Comparison of ENCODE assay signal across 8 cellular contexts in the genomic region with DNA sequence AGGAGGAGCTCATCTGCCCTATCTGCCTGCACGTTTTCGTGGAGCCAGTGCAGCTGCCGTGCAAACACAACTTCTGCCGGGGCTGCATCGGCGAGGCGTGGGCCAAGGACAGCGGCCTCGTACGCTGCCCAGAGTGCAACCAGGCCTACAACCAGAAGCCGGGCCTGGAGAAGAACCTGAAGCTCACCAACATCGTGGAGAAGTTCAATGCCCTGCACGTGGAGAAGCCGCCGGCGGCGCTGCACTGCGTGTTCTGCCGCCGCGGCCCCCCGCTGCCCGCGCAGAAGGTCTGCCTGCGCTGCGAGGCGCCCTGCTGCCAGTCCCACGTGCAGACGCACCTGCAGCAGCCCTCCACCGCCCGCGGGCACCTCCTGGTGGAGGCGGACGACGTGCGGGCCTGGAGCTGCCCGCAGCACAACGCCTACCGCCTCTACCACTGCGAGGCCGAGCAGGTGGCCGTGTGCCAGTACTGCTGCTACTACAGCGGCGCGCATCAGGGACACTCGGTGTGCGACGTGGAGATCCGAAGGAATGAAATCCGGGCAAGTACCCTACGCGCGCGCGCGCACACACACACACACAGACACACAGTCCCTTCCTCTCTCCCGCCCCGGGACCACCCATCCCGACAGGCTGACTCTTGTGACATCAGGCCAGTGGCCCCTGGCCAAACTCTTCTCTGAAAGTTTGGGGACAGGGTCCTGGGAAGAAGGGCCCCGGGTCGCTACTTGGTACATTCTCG. TPM values are rescaled to one million over a fixed set of nuclear protein-coding genes. Genes with fewer than 3 reads are reported as not detected.
DNase-seq lines count a peak whose midpoint lies in the region; ATAC-seq and TF ChIP-seq lines count a peak whose summit lies in the region.

No MANE protein-coding gene starts in this region.

- no peaks in the 10 kb centered on the region for H3K9me2 ChIP-seq in Loucy (replicated peaks; ENCODE audit: low read depth, low read length)

- WGBS in ovary, 3 donors = 0 to 1% (median 0%) methylated on average over 43 to 62 of the region's 62 CpGs
- 1% methylated on average over 45 of the region's 62 CpGs; no CpG with 5 or more reads in 1 of the 2 donors for WGBS in transverse colon (ENCODE audit: low coverage in 1 of 2), 2 donors

- no peak overlapping the region for H2AFZ ChIP-seq in Loucy (ENCODE audit: low read length)

- H3K27ac ChIP-seq in SJSA1 (peak overlapping the region; percentile 86), ovary (peak overlapping the region; percentile 91 to 98), transverse colon (peak overlapping the region; percentile 96 to 100 (median 100))

- ATAC-seq in Right ventricle myocardium inferior = peak; percentile 14
- ATAC-seq in GM18520 (IDR thresholded peaks at IDR 0.05; ENCODE audit: unreplicated experiment) = no peak

- in situ Hi-C loops in transverse colon (cut with MboI; ENCODE audit: low pct_ligation_motif_present in 1 of 4, low pct_unique_long_range_greater_than_20kb in 1 of 4, low sequenced_read_pairs in 3 of 4) = no loop called here

- H3K4me3 Mint-ChIP-seq in activated naive CD8-positive, alpha-beta T cell = peak overlapping the region; percentile 99

- H3K4me1 ChIP-seq in Loucy (ENCODE audit: insufficient read depth, low read length, poor library complexity, severe bottlenecking) (peaks cover 44% of the 10 kb centered on the region), SJSA1 (replicated peaks) (peaks cover 45% of the 10 kb centered on the region), ovary (ENCODE audit: insufficient read depth) (peaks cover 23% of the 10 kb centered on the region), transverse colon (peaks cover 31 to 45% (median 45%) of the 10 kb centered on the region in 4 donors)

- TF ChIP-seq EP300 in ovary (IDR thresholded peaks at IDR 0.05) (no peak), transverse colon (IDR thresholded peaks at IDR 0.05; ENCODE audit: low read depth) (no peak)

- H3K79me2 ChIP-seq in Loucy (ENCODE audit: insufficient read depth, low read length) = peaks cover 72% of the 10 kb centered on the region

- H3K36me3 ChIP-seq in Loucy (ENCODE audit: insufficient read depth, low read length) = no peaks in the 10 kb centered on the region
- peaks cover 56% of the 10 kb centered on the region for H3K36me3 ChIP-seq in SJSA1
- H3K36me3 ChIP-seq in ovary = no peaks in the 10 kb centered on the region
- H3K36me3 ChIP-seq in transverse colon = no peaks in the 10 kb centered on the region

- peaks cover 53% of the 10 kb centered on the region for H4K20me1 ChIP-seq in Loucy (ENCODE audit: insufficient read depth, low read length, poor library complexity, severe bottlenecking)

- peak; percentile 85 for DNase-seq in ELR (ENCODE audit: low read depth)
- peak; percentile 71 to 73 for DNase-seq in SJSA1 (ENCODE audit: low read depth in 1 of 2, low spot score in 2 of 2)
- DNase-seq in Right ventricle myocardium inferior (ENCODE audit: missing footprints) = peak; percentile 94
- peak; percentile 82 to 89 (median 85) for DNase-seq in ovary
- DNase-seq in transverse colon = peak; percentile 89

- H3K4me2 ChIP-seq in Loucy (ENCODE audit: low read depth, low read length, poor library complexity, severe bottlenecking) = peak overlapping the region; percentile 100

- no peaks in the 10 kb centered on the region for H3K27me3 ChIP-seq in Loucy (ENCODE audit: insufficient read depth, low read length, poor library complexity, severe bottlenecking)
- H3K27me3 ChIP-seq in SJSA1 (replicated peaks) = no peaks in the 10 kb centered on the region
- no peaks in the 10 kb centered on the region for H3K27me3 ChIP-seq in ovary
- no peaks in the 10 kb centered on the region for H3K27me3 ChIP-seq in transverse colon

- H3K4me1 Mint-ChIP-seq in activated naive CD8-positive, alpha-beta T cell (ENCODE audit: low read depth) = peaks cover 43% of the 10 kb centered on the region

- H3K36me3 Mint-ChIP-seq in activated naive CD8-positive, alpha-beta T cell = no peaks in the 10 kb centered on the region

- H3F3A ChIP-seq in Loucy (ENCODE audit: low read depth) = 0 out of 2 replicates have a peak, but pooled peaks cover 6% of the 10 kb centered on the region

- peak overlapping the region; percentile 86 for H3K4me3 ChIP-seq in Loucy (ENCODE audit: low read length, poor library complexity, severe bottlenecking)
- H3K4me3 ChIP-seq in SJSA1 = peak overlapping the region; percentile 93
- peak overlapping the region; percentile 69 for H3K4me3 ChIP-seq in ovary
- H3K4me3 ChIP-seq in transverse colon = peak overlapping the region; percentile 63 to 99 (median 92)

- no peaks in the 10 kb centered on the region for H3K9me3 Mint-ChIP-seq in activated naive CD8-positive, alpha-beta T cell (ENCODE audit: low read depth)

- intact Hi-C loops in Right ventricle myocardium inferior (cut with DNase I) = loop anchor here (2.0 to 10.0 kb wide), 2 partner anchors 48 to 130 kb away; no protein-coding TSS in a partner anchor
- intact Hi-C loops in ovary (cut with DNase I) = loop anchor here in 3 of 4 donors (2.0 to 10.0 kb wide), 3 partner anchors 67 to 70 kb away; a partner anchor contains a TSS
- intact Hi-C loops in transverse colon (cut with DNase I; ENCODE audit: low total_unique reads) = no loop called here

- TF ChIP-seq POLR2A in ovary (IDR thresholded peaks at IDR 0.05) (no peak), transverse colon (IDR thresholded peaks at IDR 0.05) (peak; percentile 75)

- peak overlapping the region; percentile 94 for H3K27ac Mint-ChIP-seq in activated naive CD8-positive, alpha-beta T cell

- TF ChIP-seq CTCF in Loucy (conservative IDR thresholded peaks at IDR 0.05; ENCODE audit: low read length) (peak; percentile 68), ovary (IDR thresholded peaks at IDR 0.05) (peak in 2 of 3 donors; percentile 68 to 70), transverse colon (IDR thresholded peaks at IDR 0.05) (peak; percentile 63 to 93 (median 71))

- peak overlapping the region; percentile 98 for H3K9ac ChIP-seq in Loucy (ENCODE audit: low read depth, low read length, poor library complexity, severe bottlenecking)

- no peaks in the 10 kb centered on the region for H3K27me3 Mint-ChIP-seq in activated naive CD8-positive, alpha-beta T cell

- no peaks in the 10 kb centered on the region for H3K9me3 ChIP-seq in Loucy (ENCODE audit: insufficient read depth, low read depth, low read length)
- no peaks in the 10 kb centered on the region for H3K9me3 ChIP-seq in SJSA1 (replicated peaks)
- no peaks in the 10 kb centered on the region for H3K9me3 ChIP-seq in ovary
- no peaks in the 10 kb centered on the region for H3K9me3 ChIP-seq in transverse colon

RNA-seq across cellular contexts. Expression of a gene that starts 0.5 kb away (rescaled TPM):
- total RNA-seq in SJSA1 (2014; rRNA removed; shearing (Covaris generic)) = 77.2 and 93.3 TPM in 2 replicates
- total RNA-seq in Right ventricle myocardium inferior (109 TPM), ovary (100 to 1,000 TPM in 2 of 7 donors, 10 to 100 TPM in 5; 48.5 to 120 (median 91.7) TPM), transverse colon (100 to 1,000 TPM in 1 of 4 donors, 10 to 100 TPM in 3; 59.1 to 108 (median 66.8) TPM)
- 10 to 100 TPM; 74.7 to 84.3 TPM for polyA plus RNA-seq in ovary
